In the genomic region with DNA sequence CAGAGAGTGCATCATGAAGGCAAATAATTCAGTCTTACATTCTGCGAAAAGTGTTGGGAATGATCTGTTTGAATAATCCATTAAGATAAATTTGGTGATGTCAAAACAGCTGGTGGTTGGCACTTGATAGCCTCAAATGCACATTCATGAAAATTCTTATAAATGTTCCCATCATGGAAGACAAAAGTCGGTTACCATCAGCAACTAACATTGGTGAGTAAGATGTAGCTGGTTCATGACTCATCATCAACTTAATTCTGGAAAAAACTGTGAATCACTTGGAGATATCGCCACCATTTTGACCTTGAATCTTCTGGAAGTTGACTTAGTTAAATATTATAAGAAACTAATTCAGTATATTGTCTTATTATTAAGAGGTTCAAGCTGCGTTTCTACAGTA, we compare ENCODE assay signal across 21 cellular contexts. TPM values are rescaled to one million over a fixed set of nuclear protein-coding genes. Genes with fewer than 3 reads are reported as not detected.
DNase-seq lines count a peak whose midpoint lies in the region; ATAC-seq, FAIRE-seq and TF ChIP-seq lines count a peak whose summit lies in the region.
"Had no signal": no experiment of that assay in that cellular context is flagged by ENCODE, and none has a peak within 500 bp of the region (broad histone marks: within the 10 kb centered on the region; RNA-seq: fewer than 3 reads in every experiment).

No MANE protein-coding gene starts in this region.

- H3K9me3 Mint-ChIP-seq in nephron progenitor cell: no peaks in the 10 kb centered on the region
- H3K9me3 Mint-ChIP-seq: H9, memory B cell had no signal

- peaks cover 9% of the 10 kb centered on the region for H3K27me3 Mint-ChIP-seq in nephron progenitor cell (ENCODE audit: low read depth, poor library complexity)
- H3K27me3 Mint-ChIP-seq: memory B cell had no signal

- TF ChIP-seq RAD21 in K562 (CRISPR knock-in tag; conservative IDR thresholded peaks at IDR 0.05 in 1 of 2, IDR thresholded peaks at IDR 0.05 in 1 of 2): no peak

- H3K27ac ChIP-seq in K562 (ENCODE audit: extremely low read depth, low read depth, low read length) (no peak overlapping the region), upper lobe of right lung (no peak overlapping the region), spleen (no peak overlapping the region)
- H3K27ac ChIP-seq: adrenal gland, VCaP had no signal

- intact Hi-C loops in K562 (cut with micrococcal nuclease): no loop called here
- intact Hi-C loops in upper lobe of right lung (cut with DNase I): no loop called here
- intact Hi-C loops in spleen (cut with DNase I; ENCODE audit: low total_unique reads): no loop called here

- TF ChIP-seq POLR2A in K562 (conservative IDR thresholded peaks at IDR 0.05): no peak
- TF ChIP-seq POLR2A in spleen (IDR thresholded peaks at IDR 0.05): no peak

- H3K9me1 ChIP-seq in K562 (ENCODE audit: control insufficient read depth, insufficient read depth, low read length): no peaks in the 10 kb centered on the region

- H3K79me2 ChIP-seq in K562 (ENCODE audit: control insufficient read depth, insufficient read depth, low read length): no peaks in the 10 kb centered on the region

- peaks cover 4% of the 10 kb centered on the region for H3K4me1 Mint-ChIP-seq in nephron progenitor cell

- TF ChIP-seq CTCF in K562 (IDR thresholded peaks at IDR 0.05 in 2 of 3, conservative IDR thresholded peaks at IDR 0.05 in 1 of 3; ENCODE audit: insufficient read depth in 2 of 3, low read depth in 1 of 3, low read length in 3 of 3) (no peak), upper lobe of right lung (IDR thresholded peaks at IDR 0.05) (no peak), spleen (IDR thresholded peaks at IDR 0.05 in 8 of 11, conservative IDR thresholded peaks at IDR 0.05 in 3 of 11) (no peak), nephron progenitor cell (IDR thresholded peaks at IDR 0.05) (no peak)

- no TSS peak for BruUV-seq in K562 (replicated peaks; lab: Mats Ljungman, UMichigan)

- no peak overlapping the region for H3K4me2 ChIP-seq in K562 (ENCODE audit: insufficient read depth, low read length)

- CTCF ChIA-PET in K562 (lab: Yijun Ruan, JAX; ENCODE audit: low intra/inter-chr PET ratio): no interaction called here

- ATAC-seq in K562 (no peak), upper lobe of right lung (no peak)
- ATAC-seq: activated CD8-positive, alpha-beta T cell treated with anti-CD3 and anti-CD28 coated beads, Interleukin-2, amount 10 ng/mL, durations not matched to agents 7 days and 5 days; Panc1 had no signal

- no peak for FAIRE-seq in K562 (lab: Jason Lieb, UNC)
- FAIRE-seq: endometrium, islet of Langerhans had no signal

- no peak overlapping the region for H3K4me3 Mint-ChIP-seq in nephron progenitor cell
- H3K4me3 Mint-ChIP-seq: activated CD8-positive, alpha-beta T cell treated with anti-CD3 and anti-CD28 coated beads, Interleukin-2, amount 10 ng/mL, durations not matched to agents 7 days and 5 days; H9; memory B cell had no signal

- H4K20me1 ChIP-seq in K562 (replicated peaks; ENCODE audit: control insufficient read depth, insufficient read depth, low read length): no peaks in the 10 kb centered on the region

- DNase-seq in AG08396 (ENCODE audit: low spot score): peak; percentile 56
- DNase-seq in HS-5 (ENCODE audit: low read depth): peak; percentile 49
- peak in 2 of 4 experiments; percentile 34 to 35 for DNase-seq in K562 (ENCODE audit: extremely low read depth in 1 of 4, low spot score in 3 of 4)
- DNase-seq in hepatic stellate cell (ENCODE audit: low spot score): peak; percentile 85
- no peak for DNase-seq in upper lobe of right lung
- no peak for DNase-seq in spleen
- DNase-seq in CD1c-positive myeloid dendritic cell (ENCODE audit: extremely low spot score): no peak
- no peak for DNase-seq in nephron progenitor cell
- DNase-seq: activated CD8-positive, alpha-beta T cell treated with anti-CD3 and anti-CD28 coated beads, Interleukin-2, amount 10 ng/mL, durations not matched to agents 7 days and 5 days; adrenal gland; Calu3; H9; NCI-H2107; NCI-H748 treated with DMSO at 0.1 percent for 48 hours; retina had no signal

- H2AFZ ChIP-seq in K562 (ENCODE audit: low read depth, low read length): peak overlapping the region; percentile 38; the same call in 1 of the 2 replicates

- no peaks in the 10 kb centered on the region for H3K36me3 Mint-ChIP-seq in nephron progenitor cell (ENCODE audit: low read depth)
- H3K36me3 Mint-ChIP-seq: memory B cell had no signal

- in situ Hi-C loops in K562 (cut with MboI): no loop called here

- no peak overlapping the region for H3K9ac ChIP-seq in K562 (ENCODE audit: insufficient read depth in 1 of 2, low read depth in 2 of 2, low read length in 2 of 2)

- WGBS in K562 (ENCODE audit: insufficient coverage, low coverage, missing lambda C conversion rate): 42% methylated on average over 3 of the region's 4 CpGs
- WGBS in spleen, 5 donors: 87 to 99% (median 93%) methylated on average over 4 of the region's 4 CpGs

- H3K4me3 ChIP-seq in K562 (no peak overlapping the region), upper lobe of right lung (no peak overlapping the region), spleen (no peak overlapping the region)
- H3K4me3 ChIP-seq: adrenal gland had no signal

- H3K36me3 ChIP-seq in K562 (ENCODE audit: control insufficient read depth, insufficient read depth, low read length) (no peaks in the 10 kb centered on the region), upper lobe of right lung (no peaks in the 10 kb centered on the region), spleen (no peaks in the 10 kb centered on the region)
- H3K36me3 ChIP-seq: adrenal gland had no signal

- peaks cover 9 to 11% of the 10 kb centered on the region in 2 experiments; a peak in 4 of 5 replicates for H3K4me1 ChIP-seq in K562 (replicated peaks in 1 of 2; ENCODE audit: control insufficient read depth in 2 of 2, insufficient read depth in 2 of 2, low read length in 2 of 2)
- H3K4me1 ChIP-seq in upper lobe of right lung: no peaks in the 10 kb centered on the region
- peaks cover 5 to 16% (median 11%) of the 10 kb centered on the region in 6 donors for H3K4me1 ChIP-seq in spleen
- H3K4me1 ChIP-seq: adrenal gland had no signal

- H3K9me3 ChIP-seq in K562 (replicated peaks; ENCODE audit: control insufficient read depth, insufficient read depth, low read depth, low read length): no peaks in the 10 kb centered on the region
- no peaks in the 10 kb centered on the region for H3K9me3 ChIP-seq in upper lobe of right lung
- no peaks in the 10 kb centered on the region for H3K9me3 ChIP-seq in spleen
- H3K9me3 ChIP-seq: adrenal gland had no signal

- POLR2A ChIA-PET in K562 (lab: Yijun Ruan, JAX): interaction anchor here (1.1 to 1.4 kb wide), 2 partner anchors 18 to 22 kb away, joined by 4 to 5 read pairs; no protein-coding TSS in a partner anchor

- no peak overlapping the region for H3K27ac Mint-ChIP-seq in nephron progenitor cell
- H3K27ac Mint-ChIP-seq: activated CD8-positive, alpha-beta T cell treated with anti-CD3 and anti-CD28 coated beads, Interleukin-2, amount 10 ng/mL, durations not matched to agents 7 days and 5 days; H9; memory B cell had no signal

- H3K27me3 ChIP-seq in K562 (ENCODE audit: control insufficient read depth in 2 of 2, insufficient read depth in 2 of 2, low read length in 2 of 2): no peaks in the 10 kb centered on the region
- no peaks in the 10 kb centered on the region for H3K27me3 ChIP-seq in upper lobe of right lung
- H3K27me3 ChIP-seq in spleen (replicated peaks in 1 of 7): no peaks in the 10 kb centered on the region
- H3K27me3 ChIP-seq: adrenal gland had no signal

- TF ChIP-seq EP300 in K562 (IDR thresholded peaks at IDR 0.05; ENCODE audit: low read length): no peak

RNA-seq across cellular contexts. Expression of a gene that starts 11.2 kb away (rescaled TPM):
- total RNA-seq in K562 (2011; cell fraction: chromatin; rRNA removed; ENCODE audit: low replicate concordance): not detected in 2 replicates
- not detected in 2 replicates for total RNA-seq in K562 (2011; cell fraction: nucleolus; rRNA removed)
- total RNA-seq in K562 (2011; cell fraction: nucleoplasm; rRNA removed): not detected in 2 replicates
- total RNA-seq in K562 (2014; rRNA removed) (0.29 and 0.45 TPM in 2 replicates), K562 (2014; rRNA removed; fragmentation: Illumina TruSeq; extraction: Trizol) (not detected in 2 replicates), K562 (2015; rRNA removed; fragmentation: Illumina TruSeq; extraction: Trizol) (not detected in 2 replicates), K562 (2021) (0.16 and 0.22 TPM in 2 replicates), upper lobe of right lung (0.55 TPM), spleen (1 to 10 TPM in 6 of 7 donors, under 1 TPM in 1; 0.34 to 2.9 (median 2.1) TPM)
- polyA plus RNA-seq in K562 (2011; rRNA removed) (0.12 and 0.17 TPM in 2 replicates), K562 (2014; fragmentation: Illumina TruSeq; extraction: Trizol) (0.26 and 0.33 TPM in 2 replicates), K562 (2014; fragmentation: Nextera tagmentation; extraction: Ambion mirVana) (under 1 TPM; 0.18 to 0.41 TPM), K562 (2014; rRNA removed) (0.38 and 0.42 TPM in 2 replicates), spleen (1 to 10 TPM in 2 of 3 donors, under 1 TPM in 1; 0.98 to 1.9 (median 1.3) TPM)
- 0.53 and 1.1 TPM in 2 replicates for polyA plus RNA-seq in K562 (2011; cell fraction: cytosol; rRNA removed)
- not detected in 2 replicates for polyA plus RNA-seq in K562 (2011; cell fraction: nucleus; rRNA removed)
- 0.12 and 0.42 TPM in 2 replicates for polyA plus RNA-seq in K562 (2012)
- polyA minus RNA-seq in K562 (2011; rRNA and poly(A)+ RNA removed): not detected in 2 replicates
- not detected in 2 replicates for polyA minus RNA-seq in K562 (2011; cell fraction: cytosol; rRNA and poly(A)+ RNA removed)
- polyA minus RNA-seq in K562 (2011; cell fraction: nucleus; rRNA and poly(A)+ RNA removed): not detected in 2 replicates
- total RNA-seq: activated CD8-positive, alpha-beta T cell treated with anti-CD3 and anti-CD28 coated beads, Interleukin-2, amount 10 ng/mL, durations not matched to agents 7 days and 5 days; Calu3 had no signal
- polyA plus RNA-seq: neural cell had no signal

RNA-seq across cellular contexts. Expression of a gene that starts 15.2 kb away (rescaled TPM):
- total RNA-seq in K562 (2011; cell fraction: chromatin; rRNA removed; ENCODE audit: low replicate concordance): 0.56 TPM in 1 of 2 replicates, not detected in the other
- total RNA-seq in K562 (2011; cell fraction: nucleolus; rRNA removed): 0.67 TPM in 1 of 2 replicates, not detected in the other
- total RNA-seq in K562 (2011; cell fraction: nucleoplasm; rRNA removed): not detected in 2 replicates
- total RNA-seq in K562 (2014; rRNA removed): 0.73 and 1.6 TPM in 2 replicates
- 0.32 and 0.76 TPM in 2 replicates for total RNA-seq in K562 (2014; rRNA removed; fragmentation: Illumina TruSeq; extraction: Trizol)
- total RNA-seq in K562 (2015; rRNA removed; fragmentation: Illumina TruSeq; extraction: Trizol): 0.34 and 0.69 TPM in 2 replicates
- 3.3 and 3.9 TPM in 2 replicates for total RNA-seq in K562 (2021)
- 1.7 and 1.9 TPM in 2 replicates for polyA plus RNA-seq in K562 (2011; rRNA removed)
- 0.47 and 1.5 TPM in 2 replicates for polyA plus RNA-seq in K562 (2011; cell fraction: cytosol; rRNA removed)
- 0.35 and 1.1 TPM in 2 replicates for polyA plus RNA-seq in K562 (2011; cell fraction: nucleus; rRNA removed)
- polyA plus RNA-seq in K562 (2012): 1.7 and 2.1 TPM in 2 replicates
- polyA plus RNA-seq in K562 (2014; fragmentation: Illumina TruSeq; extraction: Trizol): 0.59 and 0.60 TPM in 2 replicates
- 1 to 10 TPM; 1.6 to 2.1 TPM for polyA plus RNA-seq in K562 (2014; fragmentation: Nextera tagmentation; extraction: Ambion mirVana)
- polyA plus RNA-seq in K562 (2014; rRNA removed): 0.93 and 2.1 TPM in 2 replicates
- polyA minus RNA-seq in K562 (2011; rRNA and poly(A)+ RNA removed): not detected in 2 replicates
- polyA minus RNA-seq in K562 (2011; cell fraction: cytosol; rRNA and poly(A)+ RNA removed): not detected in 2 replicates
- not detected in 2 replicates for polyA minus RNA-seq in K562 (2011; cell fraction: nucleus; rRNA and poly(A)+ RNA removed)
- total RNA-seq in upper lobe of right lung: not detected
- not detected for total RNA-seq in spleen
- polyA plus RNA-seq in spleen: under 1 TPM; 0.20 to 0.24 (median 0.22) TPM
- total RNA-seq: activated CD8-positive, alpha-beta T cell treated with anti-CD3 and anti-CD28 coated beads, Interleukin-2, amount 10 ng/mL, durations not matched to agents 7 days and 5 days; adrenal gland; Calu3 had no signal
- polyA plus RNA-seq: adrenal gland, neural cell had no signal

RNA-seq across cellular contexts. Expression of a gene that starts 16.7 kb away (rescaled TPM):
- total RNA-seq in K562 (2011; cell fraction: chromatin; rRNA removed; ENCODE audit: low replicate concordance): 183 and 357 TPM in 2 replicates
- 260 and 261 TPM in 2 replicates for total RNA-seq in K562 (2011; cell fraction: nucleolus; rRNA removed)
- total RNA-seq in K562 (2011; cell fraction: nucleoplasm; rRNA removed): 278 and 313 TPM in 2 replicates
- total RNA-seq in K562 (2014; rRNA removed) (73.7 and 94.7 TPM in 2 replicates), K562 (2014; rRNA removed; fragmentation: Illumina TruSeq; extraction: Trizol) (26.3 and 26.6 TPM in 2 replicates), K562 (2015; rRNA removed; fragmentation: Illumina TruSeq; extraction: Trizol) (34.7 and 38.8 TPM in 2 replicates), K562 (2021) (88.7 and 92.1 TPM in 2 replicates), upper lobe of right lung (83.1 TPM), spleen (100 to 1,000 TPM in 2 of 7 donors, 10 to 100 TPM in 5; 43.5 to 119 (median 63.2) TPM)
- polyA plus RNA-seq in K562 (2011; rRNA removed) (123 and 126 TPM in 2 replicates), K562 (2014; fragmentation: Illumina TruSeq; extraction: Trizol) (60.1 and 64.7 TPM in 2 replicates), K562 (2014; fragmentation: Nextera tagmentation; extraction: Ambion mirVana) (10 to 100 TPM; 14.2 to 18.2 TPM), K562 (2014; rRNA removed) (85.0 and 92.3 TPM in 2 replicates), spleen (10 to 100 TPM; 14.6 to 22.2 (median 16.6) TPM)
- 164 and 307 TPM in 2 replicates for polyA plus RNA-seq in K562 (2011; cell fraction: cytosol; rRNA removed)
- polyA plus RNA-seq in K562 (2011; cell fraction: nucleus; rRNA removed): 121 and 197 TPM in 2 replicates
- 61.7 and 68.9 TPM in 2 replicates for polyA plus RNA-seq in K562 (2012)
- 55.9 and 90.2 TPM in 2 replicates for polyA minus RNA-seq in K562 (2011; rRNA and poly(A)+ RNA removed)
- 71.9 and 98.8 TPM in 2 replicates for polyA minus RNA-seq in K562 (2011; cell fraction: cytosol; rRNA and poly(A)+ RNA removed)
- polyA minus RNA-seq in K562 (2011; cell fraction: nucleus; rRNA and poly(A)+ RNA removed): 53.2 and 63.2 TPM in 2 replicates

RNA-seq across cellular contexts. Expression of a gene that starts 50.8 kb away (rescaled TPM):
- total RNA-seq in K562 (2011; cell fraction: chromatin; rRNA removed; ENCODE audit: low replicate concordance): 3.3 and 4.4 TPM in 2 replicates
- total RNA-seq in K562 (2011; cell fraction: nucleolus; rRNA removed): 2.5 TPM in 2 replicates
- 4.2 and 6.1 TPM in 2 replicates for total RNA-seq in K562 (2011; cell fraction: nucleoplasm; rRNA removed)
- total RNA-seq in K562 (2014; rRNA removed) (0.24 and 0.32 TPM in 2 replicates), K562 (2014; rRNA removed; fragmentation: Illumina TruSeq; extraction: Trizol) (0.35 and 0.58 TPM in 2 replicates), K562 (2015; rRNA removed; fragmentation: Illumina TruSeq; extraction: Trizol) (0.30 and 0.58 TPM in 2 replicates), K562 (2021) (0.63 and 0.93 TPM in 2 replicates), upper lobe of right lung (6.1 TPM), spleen (10 to 100 TPM; 16.0 to 62.4 (median 24.8) TPM)
- polyA plus RNA-seq in K562 (2011; rRNA removed) (0.55 and 0.63 TPM in 2 replicates), K562 (2014; fragmentation: Illumina TruSeq; extraction: Trizol) (0.19 and 0.39 TPM in 2 replicates), K562 (2014; fragmentation: Nextera tagmentation; extraction: Ambion mirVana) (under 1 TPM; 0.03 to 0.04 TPM), K562 (2014; rRNA removed) (0.34 and 0.61 TPM in 2 replicates), spleen (1 to 10 TPM in 2 of 3 donors, under 1 TPM in 1; 0.77 to 3.2 (median 1.7) TPM)
- 0.21 and 0.40 TPM in 2 replicates for polyA plus RNA-seq in K562 (2011; cell fraction: cytosol; rRNA removed)
- 2.2 and 2.7 TPM in 2 replicates for polyA plus RNA-seq in K562 (2011; cell fraction: nucleus; rRNA removed)
- polyA plus RNA-seq in K562 (2012): 0.68 and 0.78 TPM in 2 replicates
- 0.95 and 1.1 TPM in 2 replicates for polyA minus RNA-seq in K562 (2011; rRNA and poly(A)+ RNA removed)
- polyA minus RNA-seq in K562 (2011; cell fraction: cytosol; rRNA and poly(A)+ RNA removed): not detected in 2 replicates
- 1.6 TPM in 2 replicates for polyA minus RNA-seq in K562 (2011; cell fraction: nucleus; rRNA and poly(A)+ RNA removed)

Comparison
In these comparisons a context has a peak if more than half of its experiments do, and no peak if none do; other contexts are left out.
1. DNase-seq: peak in AG08396 (single experiment), HS-5 (single experiment) and hepatic stellate cell (single experiment); none in upper lobe of right lung (single experiment), spleen (single experiment), CD1c-positive myeloid dendritic cell (single experiment) and nephron progenitor cell (single experiment).